2 cellular contexts compared by ENCODE assay signal in genomic region chr6:159025224-159025623, GRCh38. TPM values are rescaled to one million over a fixed set of nuclear protein-coding genes. Genes with fewer than 3 reads are reported as not detected.
"Had no signal": no experiment of that assay in that cellular context is flagged by ENCODE, and none has a peak within 500 bp of the region (broad histone marks: within the 10 kb centered on the region; RNA-seq: fewer than 3 reads in every experiment).

No MANE protein-coding gene starts in this region.

RNA-seq across cellular contexts. Expression of gene TAGAP, which starts 19.6 kb away (rescaled TPM):
- total RNA-seq: cardiac muscle cell, chondrocyte had no signal
- polyA plus RNA-seq: cardiac muscle cell had no signal
